Comparison of ENCODE assay signal across 9 cellular contexts in the genomic region with DNA sequence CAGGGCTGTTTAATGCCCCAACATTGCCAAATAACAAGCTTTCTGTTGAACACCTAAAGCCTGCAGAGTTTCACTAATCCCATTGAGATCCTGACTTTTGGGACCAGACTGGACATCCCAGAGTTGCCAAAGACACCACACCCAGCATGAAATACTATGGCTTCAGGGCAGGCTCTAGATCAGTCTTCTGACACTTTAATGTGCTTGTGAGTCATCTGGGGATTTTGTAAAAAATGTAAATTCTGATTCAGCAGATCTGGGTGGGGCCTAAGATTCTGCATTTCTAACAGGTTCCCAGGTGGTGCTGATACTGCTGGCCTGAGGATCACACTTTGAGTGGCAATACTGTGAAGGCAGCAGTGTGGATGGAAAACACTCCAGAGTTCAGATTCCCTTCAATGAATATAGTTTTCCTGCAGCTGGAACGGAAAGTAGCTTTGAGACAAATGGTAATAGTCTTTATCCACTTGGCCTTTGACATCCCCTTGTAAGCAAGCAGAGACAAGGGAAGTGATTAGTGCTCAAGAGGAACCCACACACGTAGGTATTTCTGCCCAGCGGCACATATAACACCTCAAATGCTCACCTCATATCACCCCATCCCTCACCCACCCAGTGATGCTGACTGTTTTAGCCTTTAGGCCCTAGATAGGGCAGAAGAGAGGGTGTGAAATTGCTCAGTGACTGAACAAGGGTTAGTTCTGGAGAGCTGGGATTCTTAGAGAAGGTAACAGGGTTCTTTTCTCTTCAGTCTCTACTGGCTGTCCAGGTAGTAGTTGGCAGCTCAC. TPM values are rescaled to one million over a fixed set of nuclear protein-coding genes. Genes with fewer than 3 reads are reported as not detected.
DNase-seq lines count a peak whose midpoint lies in the region; ATAC-seq and TF ChIP-seq lines count a peak whose summit lies in the region.
"Had no signal": no experiment of that assay in that cellular context is flagged by ENCODE, and none has a peak within 500 bp of the region (broad histone marks: within the 10 kb centered on the region; RNA-seq: fewer than 3 reads in every experiment).

No MANE protein-coding gene starts in this region.

- no peak overlapping the region for H3K4me3 ChIP-seq in GM12865 (ENCODE audit: low read depth, low read length)
- H3K4me3 ChIP-seq in mucosa of descending colon, result no peak overlapping the region
- no peak overlapping the region for H3K4me3 ChIP-seq in coronary artery
- no peak overlapping the region for H3K4me3 ChIP-seq in BE2C (ENCODE audit: low read depth, low read length)
- H3K4me3 ChIP-seq: pancreas had no signal

- ATAC-seq in HG02623 (IDR thresholded peaks at IDR 0.05; ENCODE audit: unreplicated experiment) (peak; percentile 44), mucosa of descending colon (peak; percentile 41)

- no peak for TF ChIP-seq CTCF in GM12865 (IDR thresholded peaks at IDR 0.05; ENCODE audit: insufficient read depth, low read depth, low read length, missing control alignments)
- no peak for TF ChIP-seq CTCF in mucosa of descending colon (IDR thresholded peaks at IDR 0.05)
- TF ChIP-seq CTCF in coronary artery (IDR thresholded peaks at IDR 0.05), result no peak
- TF ChIP-seq CTCF in BE2C (IDR thresholded peaks at IDR 0.05; ENCODE audit: low read depth, low read length), result no peak

- no peaks in the 10 kb centered on the region for H3K4me1 ChIP-seq in mucosa of descending colon (ENCODE audit: low read depth)
- H3K4me1 ChIP-seq in BE2C, result no peaks in the 10 kb centered on the region

- no peak overlapping the region for H3K27ac ChIP-seq in coronary artery
- H3K27ac ChIP-seq: pancreas had no signal

- intact Hi-C loops in mucosa of descending colon (cut with DNase I, micrococcal nuclease), result no loop called here

- DNase-seq in GM12865 (ENCODE audit: low read depth) (peak; percentile 14), SW480 (ENCODE audit: low spot score) (peak; percentile 56), mucosa of descending colon (no peak), NCI-H2171 treated with DMSO at 0.1 percent for 48 hours (lab: John Stamatoyannopoulos, UW) (no peak), coronary artery (ENCODE audit: low spot score) (no peak), BE2C (no peak)
- DNase-seq in activated CD8-positive, alpha-beta memory T cell treated with anti-CD3 and anti-CD28 coated beads for 24 hours, result no peak
- DNase-seq: pancreas had no signal

- no peaks in the 10 kb centered on the region for H3K27me3 ChIP-seq in BE2C
- H3K27me3 ChIP-seq: pancreas had no signal

- H3K9me3 ChIP-seq in mucosa of descending colon (no peaks in the 10 kb centered on the region), BE2C (no peaks in the 10 kb centered on the region)
- H3K9me3 ChIP-seq: pancreas had no signal

- H3K36me3 ChIP-seq in mucosa of descending colon (ENCODE audit: low read depth) (no peaks in the 10 kb centered on the region), BE2C (no peaks in the 10 kb centered on the region)
- H3K36me3 ChIP-seq: pancreas had no signal

RNA-seq across cellular contexts. Expression of a gene that starts 51.4 kb away (rescaled TPM):
- 10 to 100 TPM; 40.1 to 41.9 (median 41.0) TPM for total RNA-seq in mucosa of descending colon
- 37.2 TPM for polyA plus RNA-seq in BE2C (2012; ENCODE audit: insufficient read depth, insufficient read length, low read depth)

Comparison
In these comparisons a context has a peak if more than half of its experiments do, and no peak if none do; other contexts are left out.
1. DNase-seq: peak in GM12865 (single experiment) and SW480 (single experiment); none in mucosa of descending colon (0 of 3), activated CD8-positive, alpha-beta memory T cell treated with anti-CD3 and anti-CD28 coated beads for 24 hours (single experiment), NCI-H2171 treated with DMSO at 0.1 percent for 48 hours (single experiment), coronary artery (single experiment) and BE2C (single experiment).